In genomic region chr22:43060213-43060612, GRCh38 we compare ENCODE assay signal across 9 cellular contexts. TPM values are rescaled to one million over a fixed set of nuclear protein-coding genes. Genes with fewer than 3 reads are reported as not detected.
DNase-seq lines count a peak whose midpoint lies in the region; ATAC-seq and TF ChIP-seq lines count a peak whose summit lies in the region.
"Had no signal": no experiment of that assay in that cellular context is flagged by ENCODE, and none has a peak within 500 bp of the region (broad histone marks: within the 10 kb centered on the region; RNA-seq: fewer than 3 reads in every experiment).

No MANE protein-coding gene starts in this region.

- H3K27ac ChIP-seq in DOHH2 (ENCODE audit: low read depth, low read length) = no peak overlapping the region

- no peaks in the 10 kb centered on the region for H3K9me3 ChIP-seq in DOHH2 (ENCODE audit: control insufficient read depth, insufficient read depth, low read length)

- H3K9me2 ChIP-seq in DOHH2 (replicated peaks; ENCODE audit: control insufficient read depth, low read length) = no peaks in the 10 kb centered on the region

- TF ChIP-seq CTCF in DOHH2 (IDR thresholded peaks at IDR 0.05; ENCODE audit: low read depth, low read length, poor library complexity, severe bottlenecking) (peak; percentile 95), glutamatergic neuron (IDR thresholded peaks at IDR 0.05; ENCODE audit: partially characterized antibody, unreplicated experiment) (peak; percentile 88)

- peak; percentile 79 for DNase-seq in HuH-7 (ENCODE audit: low spot score)
- peak; percentile 58 for DNase-seq in activated CD8-positive, alpha-beta memory T cell treated with anti-CD3 and anti-CD28 coated beads, Interleukin-2, amount 10 ng/mL, durations not matched to agents 7 days and 5 days
- DNase-seq in glutamatergic neuron = peak; percentile 83
- DNase-seq in stimulated activated CD4-positive, alpha-beta T cell treated with anti-CD3 and anti-CD28 coated beads, Interleukin-4, amount 100 ng/mL, for 4 hours = peak; percentile 6 to 8
- DNase-seq in NCI-H2171 (lab: John Stamatoyannopoulos, UW) = no peak
- no peak for DNase-seq in hippocampal formation (lab: John Stamatoyannopoulos, UW)

- no peaks in the 10 kb centered on the region for H4K20me1 ChIP-seq in DOHH2 (ENCODE audit: control insufficient read depth, insufficient read depth, low read depth, low read length)

- no peak overlapping the region for H3K4me2 ChIP-seq in DOHH2 (ENCODE audit: low read length)

- no peaks in the 10 kb centered on the region for H3K4me1 Mint-ChIP-seq in activated CD8-positive, alpha-beta memory T cell treated with anti-CD3 and anti-CD28 coated beads, Interleukin-2, amount 10 ng/mL, durations not matched to agents 7 days and 5 days
- no peaks in the 10 kb centered on the region for H3K4me1 Mint-ChIP-seq in glutamatergic neuron (ENCODE audit: low read depth, unreplicated experiment)

- no peaks in the 10 kb centered on the region for H3F3A ChIP-seq in DOHH2 (ENCODE audit: control insufficient read depth, insufficient read depth)

- H3K36me3 Mint-ChIP-seq in activated CD8-positive, alpha-beta memory T cell treated with anti-CD3 and anti-CD28 coated beads, Interleukin-2, amount 10 ng/mL, durations not matched to agents 7 days and 5 days = no peaks in the 10 kb centered on the region
- peaks cover 4% of the 10 kb centered on the region for H3K36me3 Mint-ChIP-seq in glutamatergic neuron (ENCODE audit: unreplicated experiment)

- no peaks in the 10 kb centered on the region for H3K4me1 ChIP-seq in DOHH2 (ENCODE audit: control insufficient read depth, low read length)

- H3K79me2 ChIP-seq in DOHH2 (ENCODE audit: control insufficient read depth, low read length) = no peaks in the 10 kb centered on the region

- no peaks in the 10 kb centered on the region for H3K9me3 Mint-ChIP-seq in activated CD8-positive, alpha-beta memory T cell treated with anti-CD3 and anti-CD28 coated beads, Interleukin-2, amount 10 ng/mL, durations not matched to agents 7 days and 5 days (ENCODE audit: low read depth)
- no peaks in the 10 kb centered on the region for H3K9me3 Mint-ChIP-seq in glutamatergic neuron (ENCODE audit: unreplicated experiment)

- H3K4me3 ChIP-seq in DOHH2 (ENCODE audit: low read length) = no peak overlapping the region

- no peaks in the 10 kb centered on the region for H3K36me3 ChIP-seq in DOHH2 (ENCODE audit: control insufficient read depth, low read length)

- peak; percentile 33 for ATAC-seq in activated CD8-positive, alpha-beta memory T cell treated with anti-CD3 and anti-CD28 coated beads, Interleukin-2, amount 10 ng/mL, durations not matched to agents 7 days and 5 days
- ATAC-seq in HG03108 (IDR thresholded peaks at IDR 0.05; ENCODE audit: unreplicated experiment) = no peak

- H3K27me3 Mint-ChIP-seq in activated CD8-positive, alpha-beta memory T cell treated with anti-CD3 and anti-CD28 coated beads, Interleukin-2, amount 10 ng/mL, durations not matched to agents 7 days and 5 days = no peaks in the 10 kb centered on the region
- H3K27me3 Mint-ChIP-seq in glutamatergic neuron (ENCODE audit: unreplicated experiment) = no peaks in the 10 kb centered on the region

- no peaks in the 10 kb centered on the region for H3K27me3 ChIP-seq in DOHH2 (ENCODE audit: control insufficient read depth, low read length)

- CTCF ChIA-PET in activated CD8-positive, alpha-beta memory T cell treated with anti-CD3 and anti-CD28 coated beads, Interleukin-2, amount 10 ng/mL, durations not matched to agents 7 days and 5 days (lab: Charles Lee) = interaction anchor here (0.5 to 1.7 kb wide), 11 partner anchors 11 to 295 kb away, joined by 3 to 9 read pairs (median 3); no protein-coding TSS in a partner anchor

- H3K4me3 Mint-ChIP-seq in activated CD8-positive, alpha-beta memory T cell treated with anti-CD3 and anti-CD28 coated beads, Interleukin-2, amount 10 ng/mL, durations not matched to agents 7 days and 5 days = no peak overlapping the region
- H3K4me3 Mint-ChIP-seq in glutamatergic neuron (ENCODE audit: unreplicated experiment) = no peak overlapping the region

- H3K27ac Mint-ChIP-seq in activated CD8-positive, alpha-beta memory T cell treated with anti-CD3 and anti-CD28 coated beads, Interleukin-2, amount 10 ng/mL, durations not matched to agents 7 days and 5 days = no peak overlapping the region
- H3K27ac Mint-ChIP-seq in glutamatergic neuron (ENCODE audit: unreplicated experiment) = no peak overlapping the region

RNA-seq across cellular contexts. Expression of gene TTLL1, which starts 29.0 kb away (rescaled TPM):
- 1 to 10 TPM; 9.1 to 9.9 TPM for total RNA-seq in activated CD8-positive, alpha-beta memory T cell treated with anti-CD3 and anti-CD28 coated beads, Interleukin-2, amount 10 ng/mL, durations not matched to agents 7 days and 5 days
- total RNA-seq in glutamatergic neuron (ENCODE audit: unreplicated experiment) = 22.0 TPM

RNA-seq across cellular contexts. Expression of gene PACSIN2, which starts 45.3 kb away (rescaled TPM):
- 10 to 100 TPM; 32.0 to 39.9 TPM for total RNA-seq in activated CD8-positive, alpha-beta memory T cell treated with anti-CD3 and anti-CD28 coated beads, Interleukin-2, amount 10 ng/mL, durations not matched to agents 7 days and 5 days
- 47.3 TPM for total RNA-seq in glutamatergic neuron (ENCODE audit: unreplicated experiment)

RNA-seq across cellular contexts. Expression of gene BIK, which starts 50.3 kb away (rescaled TPM):
- 1 to 10 TPM; 1.5 to 1.9 TPM for total RNA-seq in activated CD8-positive, alpha-beta memory T cell treated with anti-CD3 and anti-CD28 coated beads, Interleukin-2, amount 10 ng/mL, durations not matched to agents 7 days and 5 days
- 17.3 TPM for total RNA-seq in glutamatergic neuron (ENCODE audit: unreplicated experiment)
- total RNA-seq: myocyte had no signal

Comparison
In these comparisons a context has a peak if more than half of its experiments do, and no peak if none do; other contexts are left out.
1. DNase-seq: peak in HuH-7 (single experiment), activated CD8-positive, alpha-beta memory T cell treated with anti-CD3 and anti-CD28 coated beads, Interleukin-2, amount 10 ng/mL, durations not matched to agents 7 days and 5 days (single experiment), glutamatergic neuron (single experiment) and stimulated activated CD4-positive, alpha-beta T cell treated with anti-CD3 and anti-CD28 coated beads, Interleukin-4, amount 100 ng/mL, for 4 hours (2 of 2); none in NCI-H2171 (single experiment) and hippocampal formation (0 of 2).